16 cellular contexts compared by ENCODE assay signal in the genomic region with DNA sequence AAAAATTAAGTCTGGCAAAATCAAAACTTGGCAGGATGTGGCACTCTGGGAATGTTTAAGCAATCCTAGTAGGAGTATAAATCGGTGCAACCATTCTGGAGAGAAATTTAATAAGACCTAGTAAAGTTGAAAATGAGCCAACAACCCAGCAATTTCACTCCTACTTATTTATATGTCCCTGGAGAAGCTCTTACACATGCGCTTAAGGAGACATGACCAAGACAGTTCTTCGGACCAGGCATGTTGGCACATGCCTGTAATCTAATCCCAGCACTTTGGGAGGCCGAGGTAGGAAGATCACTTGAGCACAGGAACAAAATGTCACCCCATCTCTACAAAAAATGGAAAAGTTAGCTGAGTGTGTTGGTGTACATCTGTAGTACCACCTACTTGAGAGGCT.
"Had no signal": no experiment of that assay in that cellular context is flagged by ENCODE, and none has a peak within 500 bp of the region (broad histone marks: within the 10 kb centered on the region; RNA-seq: fewer than 3 reads in every experiment).

No MANE protein-coding gene starts in this region.

- H3K4me1 Mint-ChIP-seq: naive thymus-derived CD4-positive, alpha-beta T cell had no signal

- DNase-seq: activated CD4-positive, alpha-beta T cell treated with anti-CD3 and anti-CD28 coated beads for 1 hour; activated CD4-positive, alpha-beta T cell treated with anti-CD3 and anti-CD28 coated beads, Interleukin-2, amount 50 U/mL, for 4 hours; activated naive CD4-positive, alpha-beta T cell treated with Interleukin-2 at 50 U/mL for 16 hours; activated T-cell treated with anti-CD3 and anti-CD28 coated beads for 4 hours; anterior cingulate cortex; dermis blood vessel endothelial cell; effector memory CD8-positive, alpha-beta T cell; left colon; lower lobe of right lung; naive thymus-derived CD4-positive, alpha-beta T cell; pancreas; stimulated activated CD4-positive, alpha-beta T cell treated with anti-CD3 and anti-CD28 coated beads, Interleukin-2, amount 100 ng/mL, for 24 hours; stomach had no signal

- H3K36me3 ChIP-seq: gastroesophageal sphincter, lower lobe of right lung, pancreas, stomach had no signal

- H3K4me3 Mint-ChIP-seq: effector memory CD8-positive, alpha-beta T cell; naive thymus-derived CD4-positive, alpha-beta T cell had no signal

- H3K27ac Mint-ChIP-seq: effector memory CD8-positive, alpha-beta T cell; naive thymus-derived CD4-positive, alpha-beta T cell had no signal

- H3K4me3 ChIP-seq: gastroesophageal sphincter, lower lobe of right lung, pancreas, stomach had no signal

- ATAC-seq: effector memory CD8-positive, alpha-beta T cell; gastroesophageal sphincter; left colon; lower lobe of right lung; naive thymus-derived CD4-positive, alpha-beta T cell; pancreas; sciatic nerve had no signal

- H3K36me3 Mint-ChIP-seq: naive thymus-derived CD4-positive, alpha-beta T cell had no signal

- H3K9me3 ChIP-seq: gastroesophageal sphincter, lower lobe of right lung, pancreas, stomach had no signal

- H3K4me1 ChIP-seq: gastroesophageal sphincter, lower lobe of right lung, pancreas, stomach had no signal

- H3K27ac ChIP-seq: epithelial cell of prostate, gastroesophageal sphincter, lower lobe of right lung, pancreas, stomach had no signal

- H3K27me3 Mint-ChIP-seq: effector memory CD8-positive, alpha-beta T cell; naive thymus-derived CD4-positive, alpha-beta T cell had no signal

- H3K27me3 ChIP-seq: gastroesophageal sphincter, pancreas, stomach had no signal
